ENCODE assay signal across 11 cellular contexts in genomic region chr11:19508166-19508565, GRCh38.
DNase-seq lines count a peak whose midpoint lies in the region; ATAC-seq and TF ChIP-seq lines count a peak whose summit lies in the region.
"Had no signal": no experiment of that assay in that cellular context is flagged by ENCODE, and none has a peak within 500 bp of the region (broad histone marks: within the 10 kb centered on the region; RNA-seq: fewer than 3 reads in every experiment).

No MANE protein-coding gene starts in this region.

- H3K4me3 ChIP-seq in psoas muscle (no peak overlapping the region), spleen (no peak overlapping the region)

- DNase-seq in GM03348 (ENCODE audit: low spot score) (peak; percentile 20), RKO (ENCODE audit: low spot score) (peak; percentile 44), fibroblast of the conjunctiva (ENCODE audit: low read depth) (peak; percentile 20), psoas muscle (no peak), DMS79 treated with DMSO at 0.1 percent for 48 hours (lab: John Stamatoyannopoulos, UW) (no peak), spleen (no peak), NCI-H2081 (lab: John Stamatoyannopoulos, UW) (no peak)
- DNase-seq: activated CD4-positive, alpha-beta T cell treated with anti-CD3 and anti-CD28 coated beads, Interleukin-2, amount 50 U/mL, for 4 hours; CD8-positive, alpha-beta T cell; naive thymus-derived CD4-positive, alpha-beta T cell had no signal

- H3K27me3 ChIP-seq in psoas muscle (ENCODE audit: insufficient read depth in 3 of 3, low read length in 2 of 3), result peaks cover 0 to 9% (median 3%) of the 10 kb centered on the region in 3 donors
- peaks cover 0 to 35% (median 3%) of the 10 kb centered on the region in 7 donors for H3K27me3 ChIP-seq in spleen (replicated peaks in 1 of 7)

- no peak overlapping the region for H3K27ac ChIP-seq in psoas muscle
- H3K27ac ChIP-seq in spleen, result no peak overlapping the region

- no peaks in the 10 kb centered on the region for H3K4me1 ChIP-seq in psoas muscle
- no peaks in the 10 kb centered on the region for H3K4me1 ChIP-seq in spleen

- 91 to 93% (median 91%) methylated on average over 2 of the region's 2 CpGs for WGBS in psoas muscle, 3 donors
- WGBS in spleen, 5 donors, result 61 to 87% (median 83%) methylated on average over 2 of the region's 2 CpGs

- no peaks in the 10 kb centered on the region for H3K36me3 ChIP-seq in psoas muscle (ENCODE audit: insufficient read depth in 1 of 2, low read depth in 1 of 2)
- H3K36me3 ChIP-seq in spleen, result no peaks in the 10 kb centered on the region

- ATAC-seq in psoas muscle, result peak in 3 of 4 donors; percentile 37 to 61 (median 56)
- ATAC-seq: CD8-positive, alpha-beta T cell; naive thymus-derived CD4-positive, alpha-beta T cell; sciatic nerve had no signal

- no peak for TF ChIP-seq POLR2A in spleen (IDR thresholded peaks at IDR 0.05)

- intact Hi-C loops in psoas muscle (cut with DNase I) (loop anchor here in 1 of 2 donors (10.0 kb wide), 1 partner anchor 63 kb away; no protein-coding TSS in a partner anchor), spleen (cut with DNase I; ENCODE audit: low total_unique reads) (no loop called here)

- no peak for TF ChIP-seq CTCF in psoas muscle (IDR thresholded peaks at IDR 0.05)
- no peak for TF ChIP-seq CTCF in spleen (IDR thresholded peaks at IDR 0.05 in 8 of 11, conservative IDR thresholded peaks at IDR 0.05 in 3 of 11)

- H3K9me3 ChIP-seq in psoas muscle (no peaks in the 10 kb centered on the region), spleen (no peaks in the 10 kb centered on the region)

Comparison
In these comparisons a context has a peak if more than half of its experiments do, and no peak if none do; other contexts are left out.
1. DNase-seq: peak in GM03348 (single experiment), RKO (single experiment) and fibroblast of the conjunctiva (single experiment); none in psoas muscle (0 of 2), DMS79 treated with DMSO at 0.1 percent for 48 hours (single experiment), spleen (single experiment) and NCI-H2081 (0 of 2).